32 cellular contexts compared by ENCODE assay signal in the genomic region with DNA sequence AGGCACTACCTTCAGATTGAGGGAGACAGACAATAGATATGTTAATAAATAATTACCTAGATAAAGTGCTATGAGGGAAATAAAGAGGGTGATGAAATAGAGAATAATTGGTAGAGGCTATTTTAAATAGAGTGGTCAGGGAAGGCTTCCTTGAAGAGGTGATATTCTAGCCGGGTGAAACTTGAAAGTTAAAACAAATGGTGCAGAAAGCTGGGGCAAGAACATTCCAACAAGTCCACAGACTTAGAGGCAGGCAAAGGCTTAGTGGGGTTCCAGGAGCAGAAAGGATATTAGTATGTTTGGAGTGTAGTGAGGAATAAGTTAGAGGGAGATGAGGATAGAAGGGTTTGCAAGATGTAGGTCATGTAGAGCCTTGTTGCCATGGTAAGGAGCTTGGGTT.
"Had no signal": no experiment of that assay in that cellular context is flagged by ENCODE, and none has a peak within 500 bp of the region (broad histone marks: within the 10 kb centered on the region; RNA-seq: fewer than 3 reads in every experiment).

No MANE protein-coding gene starts in this region.

- FAIRE-seq: bronchial epithelial cell, colon, RCC 7860 had no signal

- H3K27me3 ChIP-seq: MG63 had no signal

- H3K9me3 Mint-ChIP-seq: activated CD4-positive, alpha-beta T cell treated with anti-CD3 and anti-CD28 coated beads, Interleukin-2, amount 10 ng/mL, durations not matched to agents 24 days and 14 days; activated CD8-positive, alpha-beta T cell treated with anti-CD3 and anti-CD28 coated beads for 36 hours; activated naive CD8-positive, alpha-beta T cell treated with anti-CD3 and anti-CD28 coated beads for 36 hours; activated T-cell treated with anti-CD3 and anti-CD28 coated beads, Interleukin-2, amount 50 U/mL, for 72 hours; activated T-helper 17 cell treated with anti-CD3 and anti-CD28 coated beads, Interleukin-2, amount 50 U/mL, for 72 hours; T-cell had no signal

- H3K27ac ChIP-seq: PC-9, RWPE1 had no signal

- H3K27ac Mint-ChIP-seq: activated CD4-positive, alpha-beta T cell treated with anti-CD3 and anti-CD28 coated beads, Interleukin-2, amount 10 ng/mL, durations not matched to agents 24 days and 14 days; activated CD8-positive, alpha-beta T cell treated with anti-CD3 and anti-CD28 coated beads for 36 hours; activated naive CD8-positive, alpha-beta T cell treated with anti-CD3 and anti-CD28 coated beads for 36 hours; activated T-cell treated with anti-CD3 and anti-CD28 coated beads, Interleukin-2, amount 50 U/mL, for 72 hours; activated T-helper 17 cell treated with anti-CD3 and anti-CD28 coated beads, Interleukin-2, amount 50 U/mL, for 72 hours; T-cell had no signal

- H3K4me2 ChIP-seq: PC-9 had no signal

- H3K4me3 Mint-ChIP-seq: activated CD4-positive, alpha-beta T cell treated with anti-CD3 and anti-CD28 coated beads, Interleukin-2, amount 10 ng/mL, durations not matched to agents 24 days and 14 days; activated CD8-positive, alpha-beta T cell treated with anti-CD3 and anti-CD28 coated beads for 36 hours; activated naive CD8-positive, alpha-beta T cell treated with anti-CD3 and anti-CD28 coated beads for 36 hours; activated T-cell treated with anti-CD3 and anti-CD28 coated beads, Interleukin-2, amount 50 U/mL, for 72 hours; activated T-helper 17 cell treated with anti-CD3 and anti-CD28 coated beads, Interleukin-2, amount 50 U/mL, for 72 hours; T-cell had no signal

- H3K27me3 Mint-ChIP-seq: activated CD4-positive, alpha-beta T cell treated with anti-CD3 and anti-CD28 coated beads, Interleukin-2, amount 10 ng/mL, durations not matched to agents 24 days and 14 days; activated CD8-positive, alpha-beta T cell treated with anti-CD3 and anti-CD28 coated beads for 36 hours; activated naive CD8-positive, alpha-beta T cell treated with anti-CD3 and anti-CD28 coated beads for 36 hours; activated T-helper 17 cell treated with anti-CD3 and anti-CD28 coated beads, Interleukin-2, amount 50 U/mL, for 72 hours; T-cell had no signal

- ATAC-seq: activated CD8-positive, alpha-beta T cell treated with anti-CD3 and anti-CD28 coated beads for 36 hours; activated T-cell treated with anti-CD3 and anti-CD28 coated beads, Interleukin-2, amount 50 U/mL, for 72 hours; activated T-helper 17 cell treated with anti-CD3 and anti-CD28 coated beads, Interleukin-2, amount 50 U/mL, for 72 hours; Right ventricle myocardium inferior; SK-N-SH treated with all-trans-retinoic acid at 6 μM for 48 hours; T-cell had no signal

- DNase-seq: activated CD4-positive, alpha-beta T cell treated with anti-CD3 and anti-CD28 coated beads, Interleukin-2, amount 10 ng/mL, durations not matched to agents 24 days and 14 days; activated CD4-positive, alpha-beta T cell treated with anti-CD3 and anti-CD28 coated beads, Interleukin-2, amount 50 U/mL, for 4 hours; activated CD8-positive, alpha-beta T cell treated with anti-CD3 and anti-CD28 coated beads for 36 hours; activated effector memory CD4-positive, alpha-beta T cell treated with anti-CD3 and anti-CD28 coated beads, Interleukin-2, amount 50 U/mL, for 16 hours; activated naive CD4-positive, alpha-beta T cell; activated naive CD4-positive, alpha-beta T cell treated with anti-CD3 and anti-CD28 coated beads, Interleukin-2, amount 50 U/mL, for 16 hours; activated naive CD8-positive, alpha-beta T cell treated with anti-CD3 and anti-CD28 coated beads for 36 hours; activated T-cell treated with anti-CD3 and anti-CD28 coated beads, Interleukin-2, amount 50 U/mL, for 1 hour; activated T-cell treated with anti-CD3 and anti-CD28 coated beads, Interleukin-2, amount 50 U/mL, for 72 hours; amniotic stem cell; aorta; caudate nucleus; MG63; NCI-H1092; NCI-H1436 treated with DMSO at 0.1 percent for 48 hours; NCI-H1694 treated with DMSO at 0.1 percent for 48 hours; NCI-H2029; NCI-H345; NCI-H526; NCI-H748 treated with DMSO at 0.1 percent for 48 hours; PC-9; SIG-M5; T-cell; T-helper 2 cell; T-helper 9 cell had no signal

- H2AFZ ChIP-seq: PC-9 had no signal

- H3K4me3 ChIP-seq: MG63, PC-9 had no signal
